In the genomic region with DNA sequence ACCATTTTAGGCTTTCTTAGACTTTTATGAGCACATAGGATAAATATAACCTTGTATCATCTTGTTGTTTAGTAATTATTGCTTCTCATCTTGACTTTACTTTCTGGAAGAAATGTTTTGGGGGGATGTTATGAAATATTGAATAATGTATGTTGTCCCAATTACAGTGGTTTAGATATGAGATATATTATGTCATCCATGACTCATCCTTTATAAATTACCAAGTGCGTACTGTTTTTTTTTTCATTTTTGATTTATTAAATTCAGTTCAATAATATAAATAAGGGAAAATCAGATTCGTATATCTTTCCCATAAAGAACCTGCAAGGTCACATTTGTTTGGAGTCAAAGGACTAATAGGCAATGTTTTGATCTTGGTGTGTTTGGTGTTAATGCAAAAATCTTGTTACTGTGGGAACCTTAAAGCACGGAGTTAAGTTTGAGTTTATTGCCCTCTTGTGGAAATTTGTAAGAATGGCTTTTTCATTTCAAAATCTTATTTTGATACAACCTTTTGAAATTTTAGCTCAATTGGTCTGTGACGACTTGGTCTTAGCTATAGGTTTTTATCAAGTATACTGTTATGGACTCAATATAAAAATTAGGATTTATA, we compare ENCODE assay signal across 8 cellular contexts.
A peak's percentile ranks its signal among the peaks of the same experiment; 100 is the strongest.
DNase-seq lines count a peak whose midpoint lies in the region; ATAC-seq and TF ChIP-seq lines count a peak whose summit lies in the region.

No MANE protein-coding gene starts in this region.

- no peaks in the 10 kb centered on the region for H3K36me3 ChIP-seq in upper lobe of left lung

- no peak overlapping the region for H3K4me3 ChIP-seq in astrocyte of the spinal cord (ENCODE audit: low read depth, low read length)
- H3K4me3 ChIP-seq in upper lobe of left lung = no peak overlapping the region

- H3K9me3 ChIP-seq in upper lobe of left lung = no peaks in the 10 kb centered on the region

- WGBS in upper lobe of left lung, 2 donors = 24 to 28% methylated on average over 4 of the region's 4 CpGs

- TF ChIP-seq EP300 in upper lobe of left lung (IDR thresholded peaks at IDR 0.05) = no peak

- TF ChIP-seq CTCF in astrocyte of the spinal cord (IDR thresholded peaks at IDR 0.05; ENCODE audit: low read depth, low read length) (peak; percentile 40), upper lobe of left lung (IDR thresholded peaks at IDR 0.05) (peak in 4 of 6 experiments; percentile 27 to 37 (median 32))

- no peaks in the 10 kb centered on the region for H3K27me3 ChIP-seq in upper lobe of left lung

- ATAC-seq in HG02642 (IDR thresholded peaks at IDR 0.05; ENCODE audit: poor library complexity, unreplicated experiment) (peak; percentile 54), upper lobe of left lung (ENCODE audit: low FRiP score in 2 of 2) (peak in 1 of 2 donors; percentile 63)

- peak; percentile 55 for DNase-seq in GM03348 (ENCODE audit: low spot score)
- peak; percentile 60 for DNase-seq in NCI-H2107 treated with DMSO at 0.1 percent for 48 hours (lab: John Stamatoyannopoulos, UW; ENCODE audit: unreplicated experiment)
- DNase-seq in astrocyte of the spinal cord (ENCODE audit: low read depth, low spot score) = peak; percentile 74
- peak; percentile 62 for DNase-seq in inferior parietal cortex (ENCODE audit: extremely low spot score)
- no peak for DNase-seq in upper lobe of left lung
- DNase-seq in mucosa of gallbladder (ENCODE audit: low spot score) = no peak
- DNase-seq in posterior vena cava (ENCODE audit: low spot score) = no peak

- in situ Hi-C loops in astrocyte of the spinal cord (cut with HindIII; ENCODE audit: low sequenced_read_pairs) = no loop called here

- intact Hi-C loops in posterior vena cava (cut with DNase I) = no loop called here

- no peak overlapping the region for H3K27ac ChIP-seq in upper lobe of left lung

- no peak for TF ChIP-seq POLR2A in upper lobe of left lung (IDR thresholded peaks at IDR 0.05)

- no peaks in the 10 kb centered on the region for H3K4me1 ChIP-seq in upper lobe of left lung

Comparison
In these comparisons a context has a peak if more than half of its experiments do, and no peak if none do; other contexts are left out.
1. DNase-seq: peak in GM03348 (single experiment), NCI-H2107 treated with DMSO at 0.1 percent for 48 hours (single experiment), astrocyte of the spinal cord (single experiment) and inferior parietal cortex (single experiment); none in upper lobe of left lung (0 of 2), mucosa of gallbladder (single experiment) and posterior vena cava (single experiment).